Comparison of ENCODE assay signal across 12 cellular contexts in the genomic region with DNA sequence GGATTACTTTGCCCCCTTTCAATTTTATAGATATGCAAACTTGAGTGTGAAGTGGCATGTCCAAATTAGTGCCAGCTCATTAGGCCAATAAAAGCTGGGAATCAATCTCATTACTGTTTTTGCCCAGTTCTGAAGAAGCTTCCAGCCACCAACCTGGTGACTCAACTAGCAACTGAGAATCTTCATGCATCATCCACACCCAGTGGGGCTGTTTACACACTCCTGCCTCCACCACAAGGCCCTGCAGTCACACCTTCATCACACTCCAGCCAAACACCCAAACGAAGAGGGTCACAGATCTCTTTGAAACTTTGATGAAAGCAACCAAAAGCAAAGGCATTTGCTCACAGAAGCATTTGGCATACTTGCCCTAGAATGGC. TPM values are rescaled to one million over a fixed set of nuclear protein-coding genes. Genes with fewer than 3 reads are reported as not detected.
A peak's percentile ranks its signal among the peaks of the same experiment; 100 is the strongest.
DNase-seq lines count a peak whose midpoint lies in the region; TF ChIP-seq lines count a peak whose summit lies in the region.
"Had no signal": no experiment of that assay in that cellular context is flagged by ENCODE, and none has a peak within 500 bp of the region (broad histone marks: within the 10 kb centered on the region; RNA-seq: fewer than 3 reads in every experiment).

No MANE protein-coding gene starts in this region.

- H3K79me1 ChIP-seq in mesendoderm (ENCODE audit: low read length), result no peaks in the 10 kb centered on the region

- no peaks in the 10 kb centered on the region for H3K36me3 ChIP-seq in mesendoderm (ENCODE audit: control insufficient read depth, insufficient read depth, low read length)

- no peak overlapping the region for H2AK5ac ChIP-seq in mesendoderm (ENCODE audit: low read length)

- H3K36me3 Mint-ChIP-seq in brain, result no peaks in the 10 kb centered on the region
- H3K36me3 Mint-ChIP-seq: CD4-positive, CD25-positive, alpha-beta regulatory T cell had no signal

- DNase-seq in stimulated activated CD4-positive, alpha-beta T cell treated with anti-CD3 and anti-CD28 coated beads, Interleukin-15, amount 100 ng/mL, for 48 hours (ENCODE audit: low read depth in 2 of 2), result peak; percentile 15 to 17
- DNase-seq in stimulated activated CD4-positive, alpha-beta T cell treated with anti-CD3 and anti-CD28 coated beads, Interleukin-12 subunit alpha, Interleukin-12 subunit beta, amount 100 ng/mL, for 4 hours, result no peak
- DNase-seq in mesendoderm (no peak), DMS153 treated with DMSO at 0.1 percent for 48 hours (lab: John Stamatoyannopoulos, UW; ENCODE audit: unreplicated experiment) (no peak), NOMO-1 treated with dmso at 0.1 percent for 144 hours (lab: John Stamatoyannopoulos, UW; ENCODE audit: unreplicated experiment) (no peak), NCI-H187 (lab: John Stamatoyannopoulos, UW) (no peak)
- DNase-seq in activated CD4-positive, CD25-positive, alpha-beta regulatory T cell treated with anti-CD3 and anti-CD28 coated beads, Interleukin-2, amount 50 U/mL, for 72 hours, result no peak
- DNase-seq: CD4-positive, CD25-positive, alpha-beta regulatory T cell; NCI-H446 treated with DMSO at 0.1 percent for 48 hours; SK-N-SH had no signal

- H3K79me2 ChIP-seq in mesendoderm (ENCODE audit: control insufficient read depth, insufficient read depth, low read length), result no peaks in the 10 kb centered on the region

- no peak overlapping the region for H3K23ac ChIP-seq in mesendoderm (ENCODE audit: low read length)

- H3K27me3 ChIP-seq in mesendoderm (ENCODE audit: insufficient read depth, low read length, poor library complexity), result no peaks in the 10 kb centered on the region

- H2BK120ac ChIP-seq in mesendoderm (ENCODE audit: low read depth, low read length), result no peak overlapping the region

- no peak overlapping the region for H2BK5ac ChIP-seq in mesendoderm (ENCODE audit: low read length)

- no peak overlapping the region for H3K18ac ChIP-seq in mesendoderm (ENCODE audit: low read length)

- no peak overlapping the region for H3K4me3 ChIP-seq in mesendoderm (ENCODE audit: low read length)

- H3K27ac ChIP-seq in mesendoderm (ENCODE audit: low read depth, low read length), result no peak overlapping the region

- H3K4ac ChIP-seq in mesendoderm (ENCODE audit: low read depth, low read length), result no peak overlapping the region

- H3K4me3 Mint-ChIP-seq in brain, result peak overlapping the region in 4 of 5 experiments; percentile 5 to 13 (median 12)
- H3K4me3 Mint-ChIP-seq: CD4-positive, CD25-positive, alpha-beta regulatory T cell; central memory CD8-positive, alpha-beta T cell had no signal

- no peak overlapping the region for H4K5ac ChIP-seq in mesendoderm (ENCODE audit: low read length)

- TF ChIP-seq CTCF in brain (conservative IDR thresholded peaks at IDR 0.05), result no peak

- no peak overlapping the region for H4K8ac ChIP-seq in mesendoderm (ENCODE audit: low read depth, low read length)

- peak overlapping the region in 4 of 5 experiments; percentile 32 to 87 (median 68) for H3K27ac Mint-ChIP-seq in brain

- H3K56ac ChIP-seq in mesendoderm (ENCODE audit: low read length), result peak overlapping the region; percentile 38

- H3K27me3 Mint-ChIP-seq in brain, result peaks cover 4% of the 10 kb centered on the region

- no peak overlapping the region for H3K9ac ChIP-seq in mesendoderm (ENCODE audit: low read length)
- H3K9ac ChIP-seq: SK-N-SH had no signal

- H3K4me1 Mint-ChIP-seq in brain, result peaks cover 60% of the 10 kb centered on the region
- H3K4me1 Mint-ChIP-seq: central memory CD8-positive, alpha-beta T cell had no signal

- no CpG with 5 or more reads among the region's 1 CpG for WGBS in mesendoderm (ENCODE audit: extremely low coverage, insufficient coverage, low lambda C conversion rate)

- no peaks in the 10 kb centered on the region for H3K9me3 Mint-ChIP-seq in brain
- H3K9me3 Mint-ChIP-seq: central memory CD8-positive, alpha-beta T cell had no signal

- H3K4me1 ChIP-seq in mesendoderm (ENCODE audit: control insufficient read depth, low read depth, low read length), result no peaks in the 10 kb centered on the region

- no peak overlapping the region for H2BK15ac ChIP-seq in mesendoderm (replicated peaks; ENCODE audit: low read depth)

- H3K4me2 ChIP-seq in mesendoderm (ENCODE audit: low read length), result no peak overlapping the region
- H3K4me2 ChIP-seq: SK-N-SH had no signal

RNA-seq across cellular contexts. Expression of a gene that starts 41.3 kb away (rescaled TPM):
- 7.4 TPM for polyA plus RNA-seq in brain (ENCODE audit: insufficient read depth, low read depth, low replicate concordance)
- 7.0 TPM for polyA plus RNA-seq in mesendoderm (2013, experiment 1 of 2)
- polyA plus RNA-seq in mesendoderm (2013, experiment 2 of 2), result 7.0 TPM

Comparison
In these comparisons a context has a peak if more than half of its experiments do, and no peak if none do; other contexts are left out.
1. DNase-seq: peak in stimulated activated CD4-positive, alpha-beta T cell treated with anti-CD3 and anti-CD28 coated beads, Interleukin-15, amount 100 ng/mL, for 48 hours (2 of 2); none in stimulated activated CD4-positive, alpha-beta T cell treated with anti-CD3 and anti-CD28 coated beads, Interleukin-12 subunit alpha, Interleukin-12 subunit beta, amount 100 ng/mL, for 4 hours (single experiment), mesendoderm (single experiment), activated CD4-positive, CD25-positive, alpha-beta regulatory T cell treated with anti-CD3 and anti-CD28 coated beads, Interleukin-2, amount 50 U/mL, for 72 hours (single experiment), DMS153 treated with DMSO at 0.1 percent for 48 hours (single experiment), NOMO-1 treated with dmso at 0.1 percent for 144 hours (single experiment) and NCI-H187 (0 of 2).